ENCODE assay signal across 8 cellular contexts in the genomic region with DNA sequence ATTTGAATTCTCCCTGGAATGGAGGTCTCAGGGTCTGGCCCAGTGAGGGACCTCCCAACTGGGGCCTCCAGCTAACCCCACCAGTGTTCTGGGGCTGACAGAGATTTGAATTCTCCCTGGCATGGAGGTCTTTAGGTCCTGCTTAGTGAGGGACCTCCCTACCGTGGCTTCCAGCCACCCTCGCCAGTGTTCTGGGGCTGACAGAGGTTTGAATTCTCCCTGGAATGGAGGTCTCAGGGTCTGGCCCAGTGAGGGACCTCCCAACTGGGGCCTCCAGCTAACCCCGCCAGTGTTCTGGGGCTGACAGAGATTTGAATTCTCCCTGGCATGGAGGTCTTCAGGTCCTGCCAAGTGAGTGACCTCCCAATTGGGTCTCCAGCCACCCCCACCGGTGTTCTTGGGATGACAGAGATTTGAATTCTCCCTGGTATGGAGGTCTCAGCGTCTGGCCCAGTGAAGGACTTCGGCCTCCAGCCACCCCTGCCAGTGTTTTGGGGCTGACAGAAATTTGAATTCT.
DNase-seq lines count a peak whose midpoint lies in the region; TF ChIP-seq lines count a peak whose summit lies in the region.
"Not testable (repeated sequence)": the region's sequence is repeated elsewhere in the genome, so short reads cannot be mapped to it uniquely, and the experiment has no call there.

No MANE protein-coding gene starts in this region.

- not testable (repeated sequence) for H3K27ac ChIP-seq in right atrium auricular region, stomach

- H3K9me3 ChIP-seq in right atrium auricular region, stomach: not testable (repeated sequence)

- H3K27me3 ChIP-seq in right atrium auricular region, stomach: not testable (repeated sequence)

- H3K36me3 ChIP-seq in right atrium auricular region, stomach: not testable (repeated sequence)

- DNase-seq in CD14-positive monocyte (ENCODE audit: low spot score) (peak; percentile 37), RPMI7951 (ENCODE audit: low read depth) (peak; percentile 0), dedifferentiated amniotic fluid mesenchymal stem cell (ENCODE audit: extremely low spot score) (peak; percentile 13), right atrium auricular region (ENCODE audit: low spot score) (peak; percentile 57), medulla oblongata (ENCODE audit: extremely low spot score) (peak; percentile 1), posterior cingulate gyrus (peak in 7 of 10 donors; percentile 4 to 72 (median 16)), stomach (peak; percentile 23)
- DNase-seq in activated CD8-positive, alpha-beta memory T cell treated with anti-CD3 and anti-CD28 coated beads, Interleukin-2, amount 50 U/mL, for 4 hours: peak; percentile 10

- H3K4me3 ChIP-seq in right atrium auricular region, stomach: not testable (repeated sequence)

- H3K27ac Mint-ChIP-seq in CD14-positive monocyte: not testable (repeated sequence)

- H3K4me1 ChIP-seq in right atrium auricular region, stomach: not testable (repeated sequence)

- TF ChIP-seq CTCF in CD14-positive monocyte (IDR thresholded peaks at IDR 0.05); right atrium auricular region (IDR thresholded peaks at IDR 0.05); stomach (IDR thresholded peaks at IDR 0.05): not testable (repeated sequence)

- not testable (repeated sequence) for H3K36me3 Mint-ChIP-seq in CD14-positive monocyte

- 90 to 97% (median 94%) methylated on average over 6 of the region's 6 CpGs for WGBS in stomach, 5 donors

- not testable (repeated sequence) for H3K4me1 Mint-ChIP-seq in CD14-positive monocyte

- not testable (repeated sequence) for TF ChIP-seq POLR2A in stomach (IDR thresholded peaks at IDR 0.05)

- H3K27me3 Mint-ChIP-seq in CD14-positive monocyte (ENCODE audit: low read depth in 3 of 3): not testable (repeated sequence)

- peaks cover 2 to 13% (median 9%) of the 10 kb centered on the region in 7 donors for H3K9me3 Mint-ChIP-seq in CD14-positive monocyte

- intact Hi-C loops in CD14-positive monocyte (cut with micrococcal nuclease); posterior cingulate gyrus (cut with DNase I); stomach (cut with DNase I; ENCODE audit: low total_unique reads): not testable (repeated sequence)

- not testable (repeated sequence) for TF ChIP-seq EP300 in stomach (IDR thresholded peaks at IDR 0.05)

- not testable (repeated sequence) for H3K4me3 Mint-ChIP-seq in CD14-positive monocyte

Comparison
In these comparisons a context has a peak if more than half of its experiments do, and no peak if none do; other contexts are left out.
1. DNase-seq: peak in every context shown above with its lines; median percentile 57 in right atrium auricular region; 37 in CD14-positive monocyte; 23 in stomach; 16 in posterior cingulate gyrus; 13 in dedifferentiated amniotic fluid mesenchymal stem cell; 10 in activated CD8-positive, alpha-beta memory T cell treated with anti-CD3 and anti-CD28 coated beads, Interleukin-2, amount 50 U/mL, for 4 hours; 1 in medulla oblongata; 0 in RPMI7951.